In genomic region chr5:129094087-129094923, GRCh38 we compare ENCODE assay signal across 8 cellular contexts. TPM values are rescaled to one million over a fixed set of nuclear protein-coding genes. Genes with fewer than 3 reads are reported as not detected.
A peak's percentile ranks its signal among the peaks of the same experiment; 100 is the strongest.
DNase-seq lines count a peak whose midpoint lies in the region; ATAC-seq, FAIRE-seq and TF ChIP-seq lines count a peak whose summit lies in the region.

ISOC1 (plus strand) TSS chr5:129094749; CDS start chr5:129094767, 18 bp downstream.

- H3K27me3 ChIP-seq in BJ (ENCODE audit: control insufficient read depth, insufficient read depth, low read length) = no peaks in the 10 kb centered on the region

- peak; percentile 50 for DNase-seq in BJ (ENCODE audit: low read depth)
- peak; percentile 79 for DNase-seq in GM19239 (ENCODE audit: insufficient read length, low spot score)
- peak; percentile 75 for DNase-seq in NCI-H510A (lab: John Stamatoyannopoulos, UW)
- peak; percentile 83 to 85 for DNase-seq in activated CD4-positive, alpha-beta T cell treated with anti-CD3 and anti-CD28 coated beads for 24 hours (ENCODE audit: low read depth in 2 of 2)
- peak; percentile 96 for DNase-seq in chondrocyte (ENCODE audit: low spot score)
- peak; percentile 92 for DNase-seq in kidney tubule cell (ENCODE audit: low spot score)
- DNase-seq in stimulated activated CD4-positive, alpha-beta T cell treated with anti-CD3 and anti-CD28 coated beads, Interleukin-1b, Interleukin-23, amount 100 ng/mL, for 1 hour (ENCODE audit: low read depth in 2 of 2) = peak; percentile 76 to 82

- no peaks in the 10 kb centered on the region for H3K9me3 Mint-ChIP-seq in chondrocyte (ENCODE audit: low read depth)

- POLR2A ChIA-PET in BJ (lab: Charles Lee) = no interaction called here

- H3K4me1 Mint-ChIP-seq in chondrocyte (ENCODE audit: low read depth) = peaks cover 11% of the 10 kb centered on the region

- ATAC-seq in HG03442 (IDR thresholded peaks at IDR 0.05; ENCODE audit: unreplicated experiment) = peak; percentile 86

- H3K4me3 ChIP-seq in BJ (ENCODE audit: low read depth, low read length) = peak within 1 kb of the TSS; percentile 62

- no peak within 1 kb of the TSS for H3K27ac Mint-ChIP-seq in chondrocyte (ENCODE audit: unreplicated experiment)

- peaks cover 23% of the 10 kb centered on the region for H3K27me3 Mint-ChIP-seq in chondrocyte (ENCODE audit: low read depth)

- H3K36me3 ChIP-seq in BJ (ENCODE audit: control insufficient read depth, insufficient read depth, low read length) = no peaks in the 10 kb centered on the region

- CTCF ChIA-PET in BJ (lab: Yijun Ruan, JAX) = interaction anchor here (0.9 to 1.1 kb wide), 2 partner anchors 17 to 35 kb away, joined by 3 to 7 read pairs; no protein-coding TSS in a partner anchor

- TF ChIP-seq CTCF in BJ (IDR thresholded peaks at IDR 0.05; ENCODE audit: insufficient read depth, low read depth, low read length) (no peak), chondrocyte (IDR thresholded peaks at IDR 0.05) (no peak)

- peak; percentile 51 for FAIRE-seq in GM19239 (lab: Jason Lieb, UNC)

- no peaks in the 10 kb centered on the region for H3K36me3 Mint-ChIP-seq in chondrocyte (ENCODE audit: low read depth)

- H3K4me3 Mint-ChIP-seq in chondrocyte (ENCODE audit: unreplicated experiment) = peak within 1 kb of the TSS; percentile 79

RNA-seq across cellular contexts. Expression of gene ISOC1, which starts in this region (rescaled TPM):
- 5.8 and 9.6 TPM in 2 replicates for polyA plus RNA-seq in BJ (2011; rRNA removed)
- polyA minus RNA-seq in BJ (2011; rRNA and poly(A)+ RNA removed) = 4.1 and 4.5 TPM in 2 replicates
- 6.4 to 7.4 TPM (median 7.1 TPM) in 3 replicates for total RNA-seq in chondrocyte

Comparison
In these comparisons a context has a peak if more than half of its experiments do, and no peak if none do; other contexts are left out.
1. Peak in every context shown above with its lines: DNase-seq, ATAC-seq and H3K4me3 ChIP-seq.